ENCODE assay signal across 29 cellular contexts in genomic region chr10:89690027-89690426, GRCh38.
"Had no signal": no experiment of that assay in that cellular context is flagged by ENCODE, and none has a peak within 500 bp of the region (broad histone marks: within the 10 kb centered on the region; RNA-seq: fewer than 3 reads in every experiment).

No MANE protein-coding gene starts in this region.

- H3K4me1 ChIP-seq: neural progenitor cell, parathyroid adenoma, psoas muscle, right lobe of liver, sigmoid colon, stomach, tibial nerve, upper lobe of left lung, vagina had no signal

- H3K27me3 ChIP-seq: neural progenitor cell, ovary, right lobe of liver, sigmoid colon, stomach, thyroid gland, tibial nerve, upper lobe of left lung, vagina had no signal

- H3K9me3 Mint-ChIP-seq: natural killer cell; nephron; neural progenitor cell; stimulated activated effector memory CD8-positive, alpha-beta T cell treated with anti-CD3 and anti-CD28 coated beads, Interleukin-12 subunit alpha, Interleukin-12 subunit beta, amount 100 ng/mL, for 72 hours; stimulated activated naive B cell treated with anti-CD40 and anti-IgM and Interleukin-4, amounts not matched to agents 10 μg/mL and 1 μg/mL and 100 μg/mL, for 72 hours; stimulated activated naive CD8-positive, alpha-beta T cell treated with anti-CD3 and anti-CD28 coated beads, Interleukin-15, Interleukin-2, amounts not matched to agents 100 ng/mL and 50 ng/mL, for 24 hours had no signal

- H2AFZ ChIP-seq: neural progenitor cell, parathyroid adenoma had no signal

- H3K27ac Mint-ChIP-seq: natural killer cell; nephron; neural progenitor cell; progenitor cell of endocrine pancreas; stimulated activated effector memory CD8-positive, alpha-beta T cell treated with anti-CD3 and anti-CD28 coated beads, Interleukin-12 subunit alpha, Interleukin-12 subunit beta, amount 100 ng/mL, for 72 hours; stimulated activated naive B cell treated with anti-CD40 and anti-IgM and Interleukin-4, amounts not matched to agents 10 μg/mL and 1 μg/mL and 100 μg/mL, for 72 hours; stimulated activated naive CD8-positive, alpha-beta T cell treated with anti-CD3 and anti-CD28 coated beads, Interleukin-15, Interleukin-2, amounts not matched to agents 100 ng/mL and 50 ng/mL, for 24 hours had no signal

- H3K9me3 ChIP-seq: ovary, psoas muscle, right lobe of liver, sigmoid colon, stomach, thoracic aorta, thyroid gland, upper lobe of left lung, vagina had no signal

- H3K36me3 ChIP-seq: neural progenitor cell, ovary, right lobe of liver, sigmoid colon, stomach, thoracic aorta, thyroid gland, upper lobe of left lung, vagina had no signal

- H3K36me3 Mint-ChIP-seq: natural killer cell; stimulated activated effector memory CD8-positive, alpha-beta T cell treated with anti-CD3 and anti-CD28 coated beads, Interleukin-12 subunit alpha, Interleukin-12 subunit beta, amount 100 ng/mL, for 72 hours had no signal

- H3K79me2 ChIP-seq: parathyroid adenoma had no signal

- H3K4me3 ChIP-seq: neural progenitor cell, ovary, psoas muscle, right lobe of liver, sigmoid colon, stomach, thoracic aorta, thyroid gland, tibial nerve, upper lobe of left lung, vagina had no signal

- H3K27me3 Mint-ChIP-seq: stimulated activated naive B cell treated with anti-CD40 and anti-IgM and Interleukin-4, amounts not matched to agents 10 μg/mL and 1 μg/mL and 100 μg/mL, for 72 hours had no signal

- H3K4me1 Mint-ChIP-seq: neural progenitor cell had no signal

- H3K4me3 Mint-ChIP-seq: natural killer cell; nephron; neural progenitor cell; stimulated activated effector memory CD8-positive, alpha-beta T cell treated with anti-CD3 and anti-CD28 coated beads, Interleukin-12 subunit alpha, Interleukin-12 subunit beta, amount 100 ng/mL, for 72 hours; stimulated activated naive B cell treated with anti-CD40 and anti-IgM and Interleukin-4, amounts not matched to agents 10 μg/mL and 1 μg/mL and 100 μg/mL, for 72 hours; stimulated activated naive CD8-positive, alpha-beta T cell treated with anti-CD3 and anti-CD28 coated beads, Interleukin-15, Interleukin-2, amounts not matched to agents 100 ng/mL and 50 ng/mL, for 24 hours had no signal

- H3K27ac ChIP-seq: neural progenitor cell, ovary, parathyroid adenoma, psoas muscle, right lobe of liver, sigmoid colon, stomach, thoracic aorta, thyroid gland, tibial nerve, upper lobe of left lung, vagina had no signal

- H3K9ac ChIP-seq: neural progenitor cell, parathyroid adenoma had no signal

- ATAC-seq: psoas muscle; right cardiac atrium; right lobe of liver; stimulated activated effector memory CD8-positive, alpha-beta T cell treated with anti-CD3 and anti-CD28 coated beads, Interleukin-12 subunit alpha, Interleukin-12 subunit beta, amount 100 ng/mL, for 72 hours; stimulated activated naive B cell treated with anti-CD40 and anti-IgM and Interleukin-4, amounts not matched to agents 10 μg/mL and 1 μg/mL and 100 μg/mL, for 72 hours had no signal

- DNase-seq: natural killer cell; occipital lobe; ovary; posterior cingulate gyrus; psoas muscle; right cardiac atrium; right lobe of liver; sigmoid colon; small intestine; stimulated activated CD4-positive, alpha-beta T cell treated with anti-CD3 and anti-CD28 coated beads, Interleukin-15, amount 100 ng/mL, for 24 hours; stimulated activated CD4-positive, alpha-beta T cell treated with anti-CD3 and anti-CD28 coated beads, Interleukin-2, amount 100 ng/mL, for 24 hours; stimulated activated CD4-positive, alpha-beta T cell treated with anti-CD3 and anti-CD28 coated beads, Interleukin-2, amount 100 ng/mL, for 48 hours; stimulated activated CD4-positive, alpha-beta T cell treated with anti-CD3 and anti-CD28 coated beads, Interleukin-4, amount 100 ng/mL, for 24 hours; stimulated activated naive B cell treated with anti-CD40 and anti-IgM and Interleukin-4, amounts not matched to agents 10 μg/mL and 1 μg/mL and 100 μg/mL, for 72 hours; stimulated activated naive CD4-positive, alpha-beta T cell treated with Interleukin-2 at 50 U/mL for 16 hours; stomach; thyroid gland; trophoblast cell; upper lobe of left lung had no signal

- FAIRE-seq: small intestine, urothelium cell line had no signal

- H3K4me2 ChIP-seq: neural progenitor cell had no signal
